In genomic region chr1:9244501-9245229, GRCh38 we compare ENCODE assay signal across 10 cellular contexts. TPM values are rescaled to one million over a fixed set of nuclear protein-coding genes. Genes with fewer than 3 reads are reported as not detected.
DNase-seq lines count a peak whose midpoint lies in the region; ATAC-seq and TF ChIP-seq lines count a peak whose summit lies in the region.
"Had no signal": no experiment of that assay in that cellular context is flagged by ENCODE, and none has a peak within 500 bp of the region (broad histone marks: within the 10 kb centered on the region; RNA-seq: fewer than 3 reads in every experiment).

No MANE protein-coding gene starts in this region.

- no peak overlapping the region for H3K4me3 Mint-ChIP-seq in MCF 10A (ENCODE audit: unreplicated experiment)
- H3K4me3 Mint-ChIP-seq: neural crest cell had no signal

- peaks cover 19 to 70% of the 10 kb centered on the region in 2 donors for H3K4me1 ChIP-seq in left lung
- H3K4me1 ChIP-seq in suprapubic skin: peaks cover 98% of the 10 kb centered on the region

- no peak overlapping the region for H3K4me3 ChIP-seq in WERI-Rb-1 (ENCODE audit: low read depth, low read length)
- no peak overlapping the region for H3K4me3 ChIP-seq in left lung
- H3K4me3 ChIP-seq in suprapubic skin: no peak overlapping the region
- H3K4me3 ChIP-seq: SJCRH30 had no signal

- peak; percentile 54 for ATAC-seq in left lung
- no peak for ATAC-seq in GM19351 (IDR thresholded peaks at IDR 0.05; ENCODE audit: unreplicated experiment)

- H3K27me3 ChIP-seq in WERI-Rb-1 (ENCODE audit: insufficient read depth, low read depth, severe bottlenecking) (no peaks in the 10 kb centered on the region), left lung (no peaks in the 10 kb centered on the region), suprapubic skin (no peaks in the 10 kb centered on the region)
- H3K27me3 ChIP-seq: SJCRH30 had no signal

- peak; percentile 51 to 75 for DNase-seq in T47D (ENCODE audit: low read depth in 1 of 2, low spot score in 1 of 2)
- DNase-seq in MCF 10A (ENCODE audit: unreplicated experiment): no peak
- peak; percentile 81 for DNase-seq in WERI-Rb-1
- DNase-seq in left lung: peak in 1 of 2 donors; percentile 76
- no peak for DNase-seq in suprapubic skin (ENCODE audit: low spot score in 2 of 2)
- no peak for DNase-seq in NCI-H69 (lab: John Stamatoyannopoulos, UW)
- no peak for DNase-seq in NCI-H345 (lab: John Stamatoyannopoulos, UW)
- DNase-seq: SJCRH30 had no signal

- intact Hi-C loops in MCF 10A (cut with micrococcal nuclease): no loop called here
- intact Hi-C loops in left lung (cut with DNase I): no loop called here

- TF ChIP-seq CTCF in MCF 10A (IDR thresholded peaks at IDR 0.05; ENCODE audit: unreplicated experiment) (no peak), WERI-Rb-1 (IDR thresholded peaks at IDR 0.05; ENCODE audit: low read depth, low read length) (no peak), left lung (IDR thresholded peaks at IDR 0.05) (no peak), suprapubic skin (IDR thresholded peaks at IDR 0.05) (no peak)

- H3K27ac ChIP-seq in WERI-Rb-1: peak overlapping the region; percentile 82
- H3K27ac ChIP-seq in left lung: peak overlapping the region in 1 of 2 donors; percentile 85
- peak overlapping the region; percentile 90 for H3K27ac ChIP-seq in suprapubic skin
- H3K27ac ChIP-seq: SJCRH30 had no signal

- H3K9me3 ChIP-seq in WERI-Rb-1 (ENCODE audit: severe bottlenecking) (no peaks in the 10 kb centered on the region), left lung (no peaks in the 10 kb centered on the region), suprapubic skin (no peaks in the 10 kb centered on the region)
- H3K9me3 ChIP-seq: SJCRH30 had no signal

- BruUV-seq in MCF 10A (replicated peaks; lab: Mats Ljungman, UMichigan): no TSS peak

- H3K27ac Mint-ChIP-seq in MCF 10A (ENCODE audit: low read depth, unreplicated experiment): no peak overlapping the region

- H3K36me3 Mint-ChIP-seq in MCF 10A (ENCODE audit: insufficient read depth, unreplicated experiment): peaks cover 4% of the 10 kb centered on the region

- H3K36me3 ChIP-seq in WERI-Rb-1 (peaks cover 9% of the 10 kb centered on the region), left lung (peaks cover 0 to 43% of the 10 kb centered on the region in 2 donors), suprapubic skin (peaks cover 22% of the 10 kb centered on the region)
- H3K36me3 ChIP-seq: SJCRH30 had no signal

- H3K9me3 Mint-ChIP-seq in MCF 10A (ENCODE audit: unreplicated experiment): no peaks in the 10 kb centered on the region
- H3K9me3 Mint-ChIP-seq: neural crest cell had no signal

- POLR2A ChIA-PET in MCF 10A (lab: Yijun Ruan, JAX): interaction anchor here (1.2 kb wide), 1 partner anchor 22 kb away, joined by 4 read pairs; no protein-coding TSS in a partner anchor

- H3K4me1 Mint-ChIP-seq in MCF 10A (ENCODE audit: insufficient read depth, unreplicated experiment): peaks cover 22% of the 10 kb centered on the region

- in situ Hi-C loops in T47D (cut with HindIII; ENCODE audit: low pct_unique_long_range_greater_than_20kb, low sequenced_read_pairs): no loop called here

- no peak for TF ChIP-seq POLR2A in suprapubic skin (IDR thresholded peaks at IDR 0.05)

- no peaks in the 10 kb centered on the region for H3K27me3 Mint-ChIP-seq in MCF 10A (ENCODE audit: insufficient read depth, unreplicated experiment)

- CTCF ChIA-PET in MCF 10A (lab: Yijun Ruan, JAX): interaction anchor here (0.6 to 1.0 kb wide), 4 partner anchors 10 to 251 kb away, joined by 3 to 4 read pairs (median 3); no protein-coding TSS in a partner anchor

- WGBS in suprapubic skin: 67% methylated on average over 7 of the region's 9 CpGs

- TF ChIP-seq EP300 in suprapubic skin (IDR thresholded peaks at IDR 0.05): no peak

RNA-seq across cellular contexts. Expression of gene H6PD, which starts 10.1 kb away (rescaled TPM):
- total RNA-seq in MCF 10A (2022): 23.6 and 28.7 TPM in 2 replicates
- 10 to 100 TPM; 33.0 to 42.6 TPM for total RNA-seq in left lung
- 100 to 1,000 TPM in 2 of 4 donors, 10 to 100 TPM in 2; 83.6 to 130 (median 106) TPM for total RNA-seq in suprapubic skin

RNA-seq across cellular contexts. Expression of gene SPSB1, which starts 48.0 kb away (rescaled TPM):
- total RNA-seq in MCF 10A (2022) (8.2 and 16.2 TPM in 2 replicates), left lung (10 to 100 TPM; 24.7 to 39.4 TPM), suprapubic skin (10 to 100 TPM; 28.3 to 49.2 (median 42.1) TPM)

Comparison
In these comparisons a context has a peak if more than half of its experiments do, and no peak if none do; other contexts are left out.
1. DNase-seq: peak in T47D (2 of 2) and WERI-Rb-1 (single experiment); none in MCF 10A (single experiment), suprapubic skin (0 of 2), NCI-H69 (single experiment) and NCI-H345 (single experiment).